Comparison of ENCODE assay signal across 21 cellular contexts in the genomic region with DNA sequence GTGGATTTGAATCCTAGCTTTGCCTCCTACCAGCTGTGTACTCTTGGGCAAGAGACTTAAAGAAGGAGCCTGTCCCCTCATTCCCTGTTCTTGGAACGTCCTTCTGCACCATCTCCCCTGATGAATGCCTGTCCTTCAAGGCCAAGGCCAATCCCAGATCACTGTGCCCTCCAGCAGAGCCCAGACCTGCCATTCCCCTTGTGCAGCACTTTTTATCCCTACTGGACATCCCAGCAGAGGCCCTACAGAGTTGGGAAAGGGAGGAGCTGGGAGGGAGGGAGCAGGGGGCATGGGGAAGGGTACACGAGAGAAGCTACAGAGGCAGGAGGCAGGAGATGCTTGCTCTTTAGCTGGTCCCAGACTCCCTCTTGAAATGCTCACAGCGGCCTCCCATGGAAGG.
A peak's percentile ranks its signal among the peaks of the same experiment; 100 is the strongest.
DNase-seq lines count a peak whose midpoint lies in the region; ATAC-seq, FAIRE-seq and TF ChIP-seq lines count a peak whose summit lies in the region.
"Had no signal": no experiment of that assay in that cellular context is flagged by ENCODE, and none has a peak within 500 bp of the region (broad histone marks: within the 10 kb centered on the region; RNA-seq: fewer than 3 reads in every experiment).

No MANE protein-coding gene starts in this region.

- H3K79me2 ChIP-seq in H1 (ENCODE audit: control insufficient read depth in 1 of 2, insufficient read depth in 2 of 2, low read length in 2 of 2) (no peaks in the 10 kb centered on the region), mesendoderm (ENCODE audit: control insufficient read depth, insufficient read depth, low read length) (no peaks in the 10 kb centered on the region), OCI-LY7 (ENCODE audit: insufficient read depth, low read depth, low read length) (no peaks in the 10 kb centered on the region)

- H2BK5ac ChIP-seq in H1 (ENCODE audit: low read depth, low read length) (no peak overlapping the region), mesendoderm (ENCODE audit: low read length) (no peak overlapping the region)

- H4K20me1 ChIP-seq in H1 (replicated peaks in 1 of 2; ENCODE audit: control insufficient read depth in 1 of 2, insufficient read depth in 2 of 2, low read length in 2 of 2) (no peaks in the 10 kb centered on the region), OCI-LY7 (ENCODE audit: insufficient read depth, low read length) (no peaks in the 10 kb centered on the region)

- H3K27ac ChIP-seq in H1 (ENCODE audit: low read depth, low read length) (no peak overlapping the region), mesendoderm (ENCODE audit: low read depth, low read length) (no peak overlapping the region), OCI-LY7 (ENCODE audit: low read depth, low read length, poor library complexity, severe bottlenecking) (no peak overlapping the region)
- H3K27ac ChIP-seq: A549, KMS-11 had no signal

- no peak overlapping the region for H3K9ac ChIP-seq in H1 (replicated peaks in 1 of 4; ENCODE audit: extremely low read depth in 1 of 4, low read depth in 3 of 4, low read length in 3 of 4)
- H3K9ac ChIP-seq in mesendoderm (ENCODE audit: low read length) = no peak overlapping the region
- H3K9ac ChIP-seq: KMS-11 had no signal

- H3K79me1 ChIP-seq in H1 (ENCODE audit: low read depth, low read length) (no peaks in the 10 kb centered on the region), mesendoderm (ENCODE audit: low read length) (no peaks in the 10 kb centered on the region)

- BruUV-seq in OCI-LY7 (replicated peaks; lab: Mats Ljungman, UMichigan) = no TSS peak

- H4K8ac ChIP-seq in H1 (ENCODE audit: extremely low read depth, insufficient read depth, low read length) (no peak overlapping the region), mesendoderm (ENCODE audit: low read depth, low read length) (no peak overlapping the region)

- no peak overlapping the region for H2BK12ac ChIP-seq in H1 (ENCODE audit: low read depth, low read length)

- no peak for TF ChIP-seq RAD21 in H1 (IDR thresholded peaks at IDR 0.05 in 1 of 2, conservative IDR thresholded peaks at IDR 0.05 in 1 of 2; ENCODE audit: low read depth in 2 of 2, low read length in 2 of 2)

- no peak for TF ChIP-seq CTCF in GM13976 (IDR thresholded peaks at IDR 0.05; ENCODE audit: borderline replicate concordance, control extremely low read depth, extremely low read depth, insufficient read depth, missing control alignments)
- no peak for TF ChIP-seq CTCF in H1 (IDR thresholded peaks at IDR 0.05; ENCODE audit: control extremely low read depth in 1 of 3, insufficient read depth in 1 of 3, low read depth in 1 of 3, low read length in 3 of 3)
- no peak for TF ChIP-seq CTCF in OCI-LY7 (conservative IDR thresholded peaks at IDR 0.05; ENCODE audit: low read length)

- intact Hi-C loops in OCI-LY7 (cut with micrococcal nuclease; ENCODE audit: unreplicated experiment) = no loop called here

- DNase-seq in AG20443 (ENCODE audit: low spot score) = peak; percentile 6
- peak; percentile 6 for DNase-seq in GM13976 (ENCODE audit: low spot score)
- peak in 1 of 2 experiments; percentile 42 for DNase-seq in H1 (ENCODE audit: low read depth in 1 of 2, low spot score in 2 of 2)
- DNase-seq in mesendoderm = peak; percentile 19
- DNase-seq in OCI-LY7 (ENCODE audit: low spot score) = no peak
- no peak for DNase-seq in MG63
- DNase-seq: CD4-positive, CD25-positive, alpha-beta regulatory T cell; EL; GOT3; NCI-H1105; NCI-H146; NCI-H2029 treated with DMSO at 0.1 percent for 48 hours; NCI-H524 treated with DMSO at 0.1 percent for 48 hours; SHP77 had no signal

- H3K9me3 ChIP-seq in H1 (ENCODE audit: insufficient read depth in 2 of 2, low read depth in 1 of 2, low read length in 1 of 2) (peaks cover 0 to 2% of the 10 kb centered on the region in 2 experiments; a peak in 1 of 4 replicates), OCI-LY7 (ENCODE audit: low read length) (no peaks in the 10 kb centered on the region), MG63 (no peaks in the 10 kb centered on the region)
- H3K9me3 ChIP-seq: A549 had no signal

- H2BK20ac ChIP-seq in H1 (ENCODE audit: low read length) = no peak overlapping the region

- H3K14ac ChIP-seq in H1 (ENCODE audit: insufficient read length) = no peak overlapping the region

- H2AFZ ChIP-seq in H1 (ENCODE audit: low read length) (no peak overlapping the region), OCI-LY7 (ENCODE audit: low read length) (no peak overlapping the region)

- H2BK120ac ChIP-seq in H1 (replicated peaks; ENCODE audit: low read depth, low read length) (no peak overlapping the region), mesendoderm (ENCODE audit: low read depth, low read length) (no peak overlapping the region)

- TF ChIP-seq POLR2A in H1 (IDR thresholded peaks at IDR 0.05; ENCODE audit: control extremely low read depth in 1 of 2, low read depth in 2 of 2, low read length in 2 of 2) = no peak

- H3K23me2 ChIP-seq in H1 (ENCODE audit: low read depth, low read length) = no peaks in the 10 kb centered on the region; the same call in 1 of the 2 replicates

- H4K5ac ChIP-seq in H1 (ENCODE audit: insufficient read length, low read depth, low read length) (no peak overlapping the region), mesendoderm (ENCODE audit: low read length) (no peak overlapping the region)

- no peak for TF ChIP-seq EP300 in H1 (IDR thresholded peaks at IDR 0.05; ENCODE audit: borderline replicate concordance in 1 of 2, low read depth in 2 of 2, low read length in 2 of 2)

- no peak overlapping the region for H3K23ac ChIP-seq in H1 (ENCODE audit: insufficient read length)
- H3K23ac ChIP-seq in mesendoderm (ENCODE audit: low read length) = no peak overlapping the region

- H4K91ac ChIP-seq in H1 (replicated peaks; ENCODE audit: insufficient read length, low read length) = no peak overlapping the region

- H3K4me3 ChIP-seq in H1 (ENCODE audit: extremely low read depth in 1 of 4, insufficient read depth in 2 of 4, low read depth in 3 of 4, low read length in 4 of 4) (no peak overlapping the region), mesendoderm (ENCODE audit: low read length) (no peak overlapping the region), OCI-LY7 (ENCODE audit: low read depth, low read length, poor library complexity, severe bottlenecking) (no peak overlapping the region), MG63 (no peak overlapping the region)
- H3K4me3 ChIP-seq: A549, GM12878 had no signal

- H2AK5ac ChIP-seq in H1 (ENCODE audit: low read depth, low read length) (no peak overlapping the region), mesendoderm (ENCODE audit: low read length) (no peak overlapping the region)

- H3K4ac ChIP-seq in H1 (replicated peaks; ENCODE audit: insufficient read length, low read depth, low read length) (peak overlapping the region; percentile 13), mesendoderm (ENCODE audit: low read depth, low read length) (no peak overlapping the region)

- H3K4me2 ChIP-seq in H1 (ENCODE audit: insufficient read depth in 1 of 2, low read depth in 2 of 2, low read length in 2 of 2) (no peak overlapping the region), mesendoderm (ENCODE audit: low read length) (no peak overlapping the region), OCI-LY7 (ENCODE audit: low read length) (no peak overlapping the region)
- H3K4me2 ChIP-seq: A549, KMS-11 had no signal

- no peaks in the 10 kb centered on the region for H3K9me2 ChIP-seq in OCI-LY7 (ENCODE audit: insufficient read depth, low read length)

- CTCF ChIA-PET in H1 (lab: Charles Lee; ENCODE audit: partially characterized antibody) (interaction anchor here (0.6 to 1.5 kb wide), 4 partner anchors 12 to 153 kb away, joined by 3 read pairs; no protein-coding TSS in a partner anchor), OCI-LY7 (lab: Charles Lee; ENCODE audit: unreplicated experiment) (no interaction called here)

- H3K18ac ChIP-seq in H1 (ENCODE audit: extremely low read depth, low read length) (no peak overlapping the region), mesendoderm (ENCODE audit: low read length) (no peak overlapping the region)

- no peak overlapping the region for H3K56ac ChIP-seq in H1 (replicated peaks; ENCODE audit: insufficient read length, low read depth, low read length)
- no peak overlapping the region for H3K56ac ChIP-seq in mesendoderm (ENCODE audit: low read length)

- H3K4me1 ChIP-seq in H1 (replicated peaks in 1 of 4; ENCODE audit: control insufficient read depth in 3 of 4, insufficient read depth in 4 of 4, low read length in 3 of 4) (no peaks in the 10 kb centered on the region), mesendoderm (ENCODE audit: control insufficient read depth, low read depth, low read length) (no peaks in the 10 kb centered on the region), OCI-LY7 (ENCODE audit: insufficient read depth, low read length, poor library complexity, severe bottlenecking) (no peaks in the 10 kb centered on the region)
- H3K4me1 ChIP-seq: A549 had no signal

- in situ Hi-C loops in GM13976 (cut with MboI; ENCODE audit: low sequenced_read_pairs, unreplicated experiment) = no loop called here

- FAIRE-seq in H1 (lab: Jason Lieb, UNC) = no peak
- FAIRE-seq: A549, GM12878, GM18507, GM19239 had no signal

- no peaks in the 10 kb centered on the region for H3K27me3 ChIP-seq in H1 (replicated peaks in 1 of 4; ENCODE audit: control insufficient read depth in 3 of 4, extremely low read depth in 1 of 4, insufficient read depth in 3 of 4, low read length in 3 of 4)
- H3K27me3 ChIP-seq in mesendoderm (ENCODE audit: insufficient read depth, low read length, poor library complexity) = no peaks in the 10 kb centered on the region
- H3K27me3 ChIP-seq in MG63 = no peaks in the 10 kb centered on the region

- H3K36me3 ChIP-seq in H1 (ENCODE audit: control insufficient read depth in 2 of 4, insufficient read depth in 4 of 4, low read length in 3 of 4) (peaks cover 0 to 6% (median 0%) of the 10 kb centered on the region in 4 experiments; a peak in 2 of 8 replicates), mesendoderm (ENCODE audit: control insufficient read depth, insufficient read depth, low read length) (no peaks in the 10 kb centered on the region), OCI-LY7 (ENCODE audit: insufficient read depth, low read length) (no peaks in the 10 kb centered on the region), MG63 (peaks cover 4% of the 10 kb centered on the region; the same call in 1 of the 2 replicates)

- POLR2A ChIA-PET in H1 (lab: Charles Lee; ENCODE audit: partially characterized antibody) = interaction anchor here (0.7 to 0.8 kb wide), 2 partner anchors 10 to 12 kb away, joined by 3 to 5 read pairs; no protein-coding TSS in a partner anchor
- POLR2A ChIA-PET in OCI-LY7 (lab: Charles Lee) = no interaction called here

- WGBS in H1 (ENCODE audit: extremely low coverage in 1 of 2, insufficient coverage in 1 of 2, insufficient read length in 1 of 2, insufficient replicate concordance in 2 of 2, low coverage in 1 of 2, low lambda C conversion rate in 2 of 2, missing lambda C conversion rate in 1 of 2), 2 experiments = 75% methylated on average over 3 of the region's 3 CpGs; no CpG with 5 or more reads in 1 of the 2 experiments
- no CpG with 5 or more reads among the region's 3 CpGs for WGBS in mesendoderm (ENCODE audit: extremely low coverage, insufficient coverage, low lambda C conversion rate)

- ATAC-seq in GM18519 (IDR thresholded peaks at IDR 0.05; ENCODE audit: low FRiP score, unreplicated experiment) = no peak
- ATAC-seq: HCT116 had no signal

- H2BK15ac ChIP-seq in H1 (ENCODE audit: low read length) = peak overlapping the region; percentile 90; the same call in 1 of the 2 replicates
- H2BK15ac ChIP-seq in mesendoderm (replicated peaks; ENCODE audit: low read depth) = no peak overlapping the region

Comparison
In these comparisons a context has a peak if more than half of its experiments do, and no peak if none do; other contexts are left out.
1. DNase-seq: peak in AG20443 (single experiment), GM13976 (single experiment) and mesendoderm (single experiment); none in OCI-LY7 (single experiment) and MG63 (single experiment).